In genomic region chr19:51111606-51112005, GRCh38 we compare ENCODE assay signal across 15 cellular contexts. TPM values are rescaled to one million over a fixed set of nuclear protein-coding genes. Genes with fewer than 3 reads are reported as not detected.
DNase-seq lines count a peak whose midpoint lies in the region; ATAC-seq and TF ChIP-seq lines count a peak whose summit lies in the region.
"Had no signal": no experiment of that assay in that cellular context is flagged by ENCODE, and none has a peak within 500 bp of the region (broad histone marks: within the 10 kb centered on the region; RNA-seq: fewer than 3 reads in every experiment).

No MANE protein-coding gene starts in this region.

- no peak overlapping the region for H3K4me3 ChIP-seq in Karpas-422 (ENCODE audit: low read length)
- no peak overlapping the region for H3K4me3 ChIP-seq in neural progenitor cell
- no peak overlapping the region for H3K4me3 ChIP-seq in thyroid gland (replicated peaks in 1 of 3)

- H3K27me3 ChIP-seq in Karpas-422 (ENCODE audit: low read length) (no peaks in the 10 kb centered on the region), neural progenitor cell (peaks cover 69% of the 10 kb centered on the region), thyroid gland (no peaks in the 10 kb centered on the region)

- H3K9me2 ChIP-seq in Karpas-422 (replicated peaks; ENCODE audit: insufficient read depth, low read length), result no peaks in the 10 kb centered on the region

- intact Hi-C loops in thyroid gland (cut with DNase I), result no loop called here

- H3K4me1 ChIP-seq in Karpas-422 (ENCODE audit: low read length), result peaks cover 15% of the 10 kb centered on the region
- peaks cover 4% of the 10 kb centered on the region for H3K4me1 ChIP-seq in neural progenitor cell
- peaks cover 10 to 17% of the 10 kb centered on the region in 2 donors for H3K4me1 ChIP-seq in thyroid gland

- H3K4me1 Mint-ChIP-seq in chondrocyte (ENCODE audit: low read depth) (peaks cover 12% of the 10 kb centered on the region), neural progenitor cell (peaks cover 13% of the 10 kb centered on the region)

- H3K27ac Mint-ChIP-seq in chondrocyte (ENCODE audit: unreplicated experiment) (no peak overlapping the region), neural progenitor cell (no peak overlapping the region)

- no peak overlapping the region for H3K9ac ChIP-seq in Karpas-422 (ENCODE audit: low read length)
- H3K9ac ChIP-seq in neural progenitor cell, result no peak overlapping the region

- ATAC-seq in HG03457 (IDR thresholded peaks at IDR 0.05; ENCODE audit: unreplicated experiment), result no peak
- ATAC-seq: naive thymus-derived CD8-positive, alpha-beta T cell had no signal

- WGBS in thyroid gland, 2 donors, result 29 to 43% methylated on average over 6 of the region's 6 CpGs

- H3K9me3 Mint-ChIP-seq in chondrocyte (ENCODE audit: low read depth), result no peaks in the 10 kb centered on the region
- no peaks in the 10 kb centered on the region for H3K9me3 Mint-ChIP-seq in neural progenitor cell
- H3K9me3 Mint-ChIP-seq: naive thymus-derived CD8-positive, alpha-beta T cell had no signal

- H3K27me3 Mint-ChIP-seq in chondrocyte (ENCODE audit: low read depth), result peaks cover 15% of the 10 kb centered on the region
- peaks cover 10% of the 10 kb centered on the region for H3K27me3 Mint-ChIP-seq in neural progenitor cell (ENCODE audit: insufficient read depth, low read depth)
- H3K27me3 Mint-ChIP-seq: naive thymus-derived CD8-positive, alpha-beta T cell had no signal

- DNase-seq in DMS53 (lab: John Stamatoyannopoulos, UW) (peak; percentile 55), DMS53 treated with DMSO at 0.1 percent for 48 hours (lab: John Stamatoyannopoulos, UW; ENCODE audit: unreplicated experiment) (no peak), Karpas-422 (peak; percentile 60), chondrocyte (ENCODE audit: low spot score) (peak; percentile 61), neural progenitor cell (ENCODE audit: low spot score) (peak; percentile 51), NCI-H2107 treated with DMSO at 0.1 percent for 48 hours (lab: John Stamatoyannopoulos, UW; ENCODE audit: unreplicated experiment) (no peak), thyroid gland (no peak)
- DNase-seq: GF-D8; GOT3; KBM-7; naive thymus-derived CD8-positive, alpha-beta T cell; NCI-H524; SW 1271 had no signal

- no peak for TF ChIP-seq POLR2A in thyroid gland (IDR thresholded peaks at IDR 0.05)

- H3K79me2 ChIP-seq in Karpas-422 (ENCODE audit: low read length), result peaks cover 15% of the 10 kb centered on the region
- H3K79me2 ChIP-seq in neural progenitor cell (ENCODE audit: low read depth), result peaks cover 10% of the 10 kb centered on the region

- TF ChIP-seq CTCF in chondrocyte (IDR thresholded peaks at IDR 0.05) (peak; percentile 30), neural progenitor cell (IDR thresholded peaks at IDR 0.05) (peak; percentile 45), thyroid gland (IDR thresholded peaks at IDR 0.05) (no peak)

- H3K36me3 Mint-ChIP-seq in chondrocyte (ENCODE audit: low read depth) (no peaks in the 10 kb centered on the region), neural progenitor cell (no peaks in the 10 kb centered on the region)

- H3K36me3 ChIP-seq in Karpas-422 (ENCODE audit: insufficient read depth, low read length) (no peaks in the 10 kb centered on the region), neural progenitor cell (no peaks in the 10 kb centered on the region), thyroid gland (no peaks in the 10 kb centered on the region)

- H4K20me1 ChIP-seq in Karpas-422 (ENCODE audit: insufficient read depth, low read depth, low read length) (no peaks in the 10 kb centered on the region), neural progenitor cell (ENCODE audit: low read depth) (peaks cover 7% of the 10 kb centered on the region)

- H3K4me2 ChIP-seq in Karpas-422 (ENCODE audit: low read depth, low read length, poor library complexity, severe bottlenecking), result no peak overlapping the region
- H3K4me2 ChIP-seq in neural progenitor cell, result no peak overlapping the region

- no peaks in the 10 kb centered on the region for H3K9me3 ChIP-seq in Karpas-422 (ENCODE audit: low read length)
- no peaks in the 10 kb centered on the region for H3K9me3 ChIP-seq in neural progenitor cell (ENCODE audit: low read depth)
- no peaks in the 10 kb centered on the region for H3K9me3 ChIP-seq in thyroid gland

- H2AFZ ChIP-seq in Karpas-422 (ENCODE audit: low read length), result no peak overlapping the region
- H2AFZ ChIP-seq in neural progenitor cell (replicated peaks), result no peak overlapping the region

- H3K27ac ChIP-seq in Karpas-422 (ENCODE audit: low read length) (no peak overlapping the region), neural progenitor cell (no peak overlapping the region), thyroid gland (no peak overlapping the region)
- H3K27ac ChIP-seq: epithelial cell of prostate had no signal

- no peaks in the 10 kb centered on the region for H3F3A ChIP-seq in neural progenitor cell (ENCODE audit: low read depth)

- H3K4me3 Mint-ChIP-seq in chondrocyte (ENCODE audit: unreplicated experiment) (no peak overlapping the region), neural progenitor cell (no peak overlapping the region)
- H3K4me3 Mint-ChIP-seq: naive thymus-derived CD8-positive, alpha-beta T cell had no signal

RNA-seq across cellular contexts. Expression of gene CTU1, which starts 3.4 kb away (rescaled TPM):
- total RNA-seq in Karpas-422 (2014; rRNA removed; shearing (Covaris generic); ENCODE audit: low replicate concordance), result 3.2 and 25.5 TPM in 2 replicates
- 5.2 to 6.1 TPM (median 5.2 TPM) in 3 replicates for total RNA-seq in chondrocyte
- 0.24 and 5.6 TPM in 2 replicates for total RNA-seq in neural progenitor cell (ENCODE audit: low replicate concordance)
- 10 to 100 TPM in 2 of 4 donors, 1 to 10 TPM in 2; 7.5 to 13.6 (median 9.3) TPM for total RNA-seq in thyroid gland

RNA-seq across cellular contexts. Expression of gene SIGLEC9, which starts 13.1 kb away (rescaled TPM):
- 0.14 TPM in 1 of 2 replicates, not detected in the other for total RNA-seq in Karpas-422 (2014; rRNA removed; shearing (Covaris generic); ENCODE audit: low replicate concordance)
- not detected in 3 replicates for total RNA-seq in chondrocyte
- not detected in 2 replicates for total RNA-seq in neural progenitor cell (ENCODE audit: low replicate concordance)
- total RNA-seq in thyroid gland, result 1 to 10 TPM; 1.2 to 3.1 (median 1.9) TPM

RNA-seq across cellular contexts. Expression of gene KLK14, which starts 28.9 kb away (rescaled TPM):
- 0.48 TPM in 1 of 2 replicates, not detected in the other for total RNA-seq in Karpas-422 (2014; rRNA removed; shearing (Covaris generic); ENCODE audit: low replicate concordance)
- not detected in 3 replicates for total RNA-seq in chondrocyte
- not detected in 2 replicates for total RNA-seq in neural progenitor cell (ENCODE audit: low replicate concordance)
- not detected for total RNA-seq in thyroid gland

RNA-seq across cellular contexts. Expression of gene SIGLEC7, which starts 30.5 kb away (rescaled TPM):
- total RNA-seq in Karpas-422 (2014; rRNA removed; shearing (Covaris generic); ENCODE audit: low replicate concordance), result not detected in 2 replicates
- not detected in 3 replicates for total RNA-seq in chondrocyte
- not detected in 2 replicates for total RNA-seq in neural progenitor cell (ENCODE audit: low replicate concordance)
- total RNA-seq in thyroid gland, result 1 to 10 TPM in 1 of 4 donors, under 1 TPM in 1, not detected in 2; 0.54 to 1.0 TPM
- total RNA-seq: naive thymus-derived CD8-positive, alpha-beta T cell had no signal

RNA-seq across cellular contexts. Expression of gene KLK13, which starts 46.7 kb away (rescaled TPM):
- total RNA-seq in Karpas-422 (2014; rRNA removed; shearing (Covaris generic); ENCODE audit: low replicate concordance), result not detected in 2 replicates
- total RNA-seq in chondrocyte (not detected in 3 replicates), neural progenitor cell (ENCODE audit: low replicate concordance) (not detected in 2 replicates), thyroid gland (under 1 TPM in 2 of 4 donors, not detected in 2; 0.22 to 0.73 TPM)
- total RNA-seq: naive thymus-derived CD8-positive, alpha-beta T cell had no signal

Comparison
In these comparisons a context has a peak if more than half of its experiments do, and no peak if none do; other contexts are left out.
1. DNase-seq: peak in DMS53 (single experiment), Karpas-422 (single experiment), chondrocyte (single experiment) and neural progenitor cell (single experiment); none in DMS53 treated with DMSO at 0.1 percent for 48 hours (single experiment), NCI-H2107 treated with DMSO at 0.1 percent for 48 hours (single experiment) and thyroid gland (0 of 2).
2. CTCF ChIP-seq: peak in chondrocyte (single experiment) and neural progenitor cell (single experiment); none in thyroid gland (0 of 6).